ENCODE assay signal across 28 cellular contexts in the genomic region with DNA sequence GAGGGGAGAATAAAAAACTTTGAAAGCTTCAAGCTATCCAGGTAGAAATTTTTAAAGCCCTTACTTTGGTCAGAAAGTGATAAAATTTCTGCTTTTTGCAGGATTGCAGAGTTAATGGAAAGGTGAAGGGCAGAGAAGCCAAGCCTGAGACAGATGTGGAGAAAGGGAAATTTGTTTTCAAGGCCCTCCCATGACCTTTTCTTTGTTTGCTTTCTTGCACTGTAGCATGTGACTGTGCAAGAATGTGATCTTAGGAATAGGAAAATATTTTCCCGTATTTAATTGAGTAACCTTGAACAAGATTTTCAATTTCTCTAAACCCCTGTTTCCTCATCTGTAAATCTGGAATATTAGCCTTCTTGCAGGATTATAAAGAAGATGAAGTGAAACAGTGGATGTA.
"Had no signal": no experiment of that assay in that cellular context is flagged by ENCODE, and none has a peak within 500 bp of the region (broad histone marks: within the 10 kb centered on the region; RNA-seq: fewer than 3 reads in every experiment).

No MANE protein-coding gene starts in this region.

- H3K27me3 ChIP-seq: ascending aorta, cardiac muscle cell had no signal

- DNase-seq: activated B cell treated with CpG ODN at 0.5 μM for 24 hours; activated CD4-positive, alpha-beta memory T cell treated with anti-CD3 and anti-CD28 coated beads for 36 hours; activated CD4-positive, alpha-beta T cell treated with anti-CD3 and anti-CD28 coated beads for 4 hours; activated CD4-positive, alpha-beta T cell treated with anti-CD3 and anti-CD28 coated beads, Interleukin-2, amount 10 ng/mL, durations not matched to agents 24 days and 14 days; activated CD4-positive, alpha-beta T cell treated with anti-CD3 and anti-CD28 coated beads, Interleukin-2, amount 50 U/mL, for 1 hour; activated CD4-positive, alpha-beta T cell treated with anti-CD3 and anti-CD28 coated beads, Interleukin-2, amount 50 U/mL, for 4 hours; activated CD4-positive, CD25-positive, alpha-beta regulatory T cell treated with anti-CD3 and anti-CD28 coated beads, Interleukin-2, amount 50 U/mL, for 72 hours; activated CD8-positive, alpha-beta memory T cell treated with anti-CD3 and anti-CD28 coated beads, Interleukin-2, amount 50 U/mL, for 4 hours; activated CD8-positive, alpha-beta T cell treated with anti-CD3 and anti-CD28 coated beads for 36 hours; activated effector memory CD4-positive, alpha-beta T cell treated with anti-CD3 and anti-CD28 coated beads, Interleukin-2, amount 50 U/mL, for 16 hours; activated gamma-delta T cell treated with Interleukin-2 at 50 U/mL for 16 hours; activated naive CD4-positive, alpha-beta T cell; activated naive CD4-positive, alpha-beta T cell treated with anti-CD3 and anti-CD28 coated beads for 36 hours; activated naive CD4-positive, alpha-beta T cell treated with anti-CD3 and anti-CD28 coated beads, Interleukin-2, amount 50 U/mL, for 16 hours; activated naive CD8-positive, alpha-beta T cell treated with anti-CD3 and anti-CD28 coated beads for 36 hours; activated T-cell treated with anti-CD3 and anti-CD28 coated beads for 4 hours; activated T-cell treated with anti-CD3 and anti-CD28 coated beads, Interleukin-2, amount 50 U/mL, for 1 hour; activated T-cell treated with anti-CD3 and anti-CD28 coated beads, Interleukin-2, amount 50 U/mL, for 4 hours; activated T-cell treated with anti-CD3 and anti-CD28 coated beads, Interleukin-2, amount 50 U/mL, for 72 hours; amygdala; anterior cingulate cortex; caudate nucleus; T-helper 1 cell; T-helper 2 cell; T-helper 9 cell had no signal

- H3K36me3 ChIP-seq: ascending aorta, cardiac muscle cell had no signal

- H3K9me3 ChIP-seq: ascending aorta had no signal

- H3K4me1 ChIP-seq: ascending aorta had no signal

- H3K27ac ChIP-seq: ascending aorta, cardiac muscle cell, VCaP had no signal

- H3K4me3 ChIP-seq: ascending aorta, cardiac muscle cell had no signal
